In the genomic region with DNA sequence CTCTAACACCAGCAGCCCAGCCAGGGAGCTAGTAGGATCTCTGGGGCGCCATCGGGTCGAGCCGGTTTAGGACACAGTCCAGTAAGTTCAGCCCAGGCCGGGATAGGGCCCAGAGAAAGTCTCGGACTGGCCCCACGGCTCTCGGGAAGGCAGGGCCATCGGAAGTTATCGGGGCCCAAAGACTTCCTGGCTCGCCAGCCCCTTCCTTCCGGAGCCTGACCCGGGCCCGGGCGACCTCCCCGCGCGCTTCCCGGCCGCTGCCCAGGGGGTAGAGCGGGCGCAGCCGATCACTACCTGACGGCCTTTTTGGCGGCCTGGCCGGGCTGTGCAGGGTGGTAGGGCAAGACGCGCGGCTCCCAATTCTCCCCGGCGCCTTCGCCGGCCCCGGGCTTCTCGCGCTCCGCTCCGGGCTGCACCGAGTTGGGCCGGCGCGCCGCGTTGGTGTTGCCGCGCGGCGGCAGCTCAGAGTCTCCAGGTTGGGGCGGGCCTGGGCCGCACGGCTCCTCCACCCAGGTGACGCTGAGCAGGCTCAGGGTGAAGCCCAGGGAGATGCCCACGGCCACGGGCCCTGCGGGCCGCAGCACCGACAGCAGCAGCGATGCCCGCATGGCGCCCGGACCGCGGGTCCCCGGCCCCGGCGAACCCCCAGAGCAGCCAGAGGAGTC, we compare ENCODE assay signal across 8 cellular contexts. TPM values are rescaled to one million over a fixed set of nuclear protein-coding genes. Genes with fewer than 3 reads are reported as not detected.
DNase-seq lines count a peak whose midpoint lies in the region; ATAC-seq and TF ChIP-seq lines count a peak whose summit lies in the region.

No MANE protein-coding gene starts in this region.

- H3K27ac Mint-ChIP-seq in activated naive CD4-positive, alpha-beta T cell treated with anti-CD3 and anti-CD28 coated beads, Interleukin-2, amount 50 U/mL, for 72 hours: peak overlapping the region in 1 of 2 donors; percentile 75

- H3K9me3 ChIP-seq in sigmoid colon: no peaks in the 10 kb centered on the region

- TF ChIP-seq EP300 in sigmoid colon (IDR thresholded peaks at IDR 0.05): no peak

- H3K36me3 ChIP-seq in sigmoid colon: peaks cover 6 to 30% (median 15%) of the 10 kb centered on the region in 4 donors

- H3K9me3 Mint-ChIP-seq in activated naive CD4-positive, alpha-beta T cell treated with anti-CD3 and anti-CD28 coated beads, Interleukin-2, amount 50 U/mL, for 72 hours: no peaks in the 10 kb centered on the region

- peaks cover 0 to 38% (median 30%) of the 10 kb centered on the region in 4 donors for H3K4me1 ChIP-seq in sigmoid colon

- no peak for TF ChIP-seq CTCF in sigmoid colon (IDR thresholded peaks at IDR 0.05)

- H3K27me3 ChIP-seq in sigmoid colon: no peaks in the 10 kb centered on the region

- peak overlapping the region; percentile 90 to 97 (median 92) for H3K27ac ChIP-seq in sigmoid colon

- no peak for TF ChIP-seq POLR2A in sigmoid colon (IDR thresholded peaks at IDR 0.05)

- peak overlapping the region; percentile 47 to 92 (median 74) for H3K4me3 ChIP-seq in sigmoid colon

- 0% methylated on average over 66 of the region's 66 CpGs for WGBS in sigmoid colon, 2 donors

- DNase-seq in NCI-H345 (lab: John Stamatoyannopoulos, UW) (peak; percentile 66), NCI-H345 treated with DMSO at 0.1 percent for 48 hours (lab: John Stamatoyannopoulos, UW; ENCODE audit: unreplicated experiment) (no peak), HT-29 (ENCODE audit: low spot score) (peak; percentile 48), left ventricle myocardium superior (no peak), sigmoid colon (no peak)
- DNase-seq in activated naive CD4-positive, alpha-beta T cell treated with anti-CD3 and anti-CD28 coated beads, Interleukin-2, amount 50 U/mL, for 72 hours (ENCODE audit: low spot score in 2 of 2): peak in 1 of 2 donors; percentile 65
- DNase-seq in activated effector memory CD4-positive, alpha-beta T cell treated with Interleukin-2 at 50 U/mL for 16 hours: no peak

- peaks cover 0 to 7% of the 10 kb centered on the region in 2 donors for H3K36me3 Mint-ChIP-seq in activated naive CD4-positive, alpha-beta T cell treated with anti-CD3 and anti-CD28 coated beads, Interleukin-2, amount 50 U/mL, for 72 hours

- intact Hi-C loops in left ventricle myocardium superior (cut with micrococcal nuclease): no loop called here
- intact Hi-C loops in sigmoid colon (cut with DNase I): loop anchor here (2.0 to 10.0 kb wide), 3 partner anchors 146 to 248 kb away; no protein-coding TSS in a partner anchor

- ATAC-seq in GM21515 (IDR thresholded peaks at IDR 0.05; ENCODE audit: unreplicated experiment) (peak; percentile 36), left ventricle myocardium superior (peak; percentile 45)
- ATAC-seq in activated naive CD4-positive, alpha-beta T cell treated with anti-CD3 and anti-CD28 coated beads, Interleukin-2, amount 50 U/mL, for 72 hours: peak; percentile 43 to 46

RNA-seq across cellular contexts. Expression of gene CHPF, which starts 0.5 kb away (rescaled TPM):
- total RNA-seq in HT-29 (2014; rRNA removed; shearing (Covaris generic)): 70.1 and 75.4 TPM in 2 replicates
- 10 to 100 TPM; 13.2 to 16.7 TPM for total RNA-seq in activated naive CD4-positive, alpha-beta T cell treated with anti-CD3 and anti-CD28 coated beads, Interleukin-2, amount 50 U/mL, for 72 hours
- total RNA-seq in left ventricle myocardium superior: 93.1 TPM
- total RNA-seq in sigmoid colon: 10 to 100 TPM; 12.5 to 39.1 (median 23.5) TPM
- polyA plus RNA-seq in sigmoid colon: 10 to 100 TPM in 1 of 3 donors, 1 to 10 TPM in 2; 5.5 to 37.3 (median 6.6) TPM

RNA-seq across cellular contexts. Expression of gene TMEM198, which starts 0.8 kb away (rescaled TPM):
- total RNA-seq in HT-29 (2014; rRNA removed; shearing (Covaris generic)): 5.2 and 5.6 TPM in 2 replicates
- total RNA-seq in activated naive CD4-positive, alpha-beta T cell treated with anti-CD3 and anti-CD28 coated beads, Interleukin-2, amount 50 U/mL, for 72 hours: 1 to 10 TPM; 1.8 to 6.1 TPM
- 1.7 TPM for total RNA-seq in left ventricle myocardium superior
- 1 to 10 TPM in 3 of 4 donors, under 1 TPM in 1; 0.71 to 3.0 (median 1.6) TPM for total RNA-seq in sigmoid colon
- 1 to 10 TPM in 2 of 3 donors, not detected in 1; 1.2 to 3.9 TPM for polyA plus RNA-seq in sigmoid colon

RNA-seq across cellular contexts. Expression of gene OBSL1, which starts 28.3 kb away (rescaled TPM):
- 0.86 and 1.3 TPM in 2 replicates for total RNA-seq in HT-29 (2014; rRNA removed; shearing (Covaris generic))
- total RNA-seq in activated naive CD4-positive, alpha-beta T cell treated with anti-CD3 and anti-CD28 coated beads, Interleukin-2, amount 50 U/mL, for 72 hours: 1 to 10 TPM; 1.9 to 8.9 TPM
- total RNA-seq in left ventricle myocardium superior (190 TPM), sigmoid colon (10 to 100 TPM; 34.6 to 83.6 (median 53.3) TPM)
- 10 to 100 TPM in 1 of 3 donors, 1 to 10 TPM in 2; 2.8 to 15.6 (median 7.8) TPM for polyA plus RNA-seq in sigmoid colon

RNA-seq across cellular contexts. Expression of gene ASIC4, which starts 28.8 kb away (rescaled TPM):
- 0.08 TPM in 1 of 2 replicates, not detected in the other for total RNA-seq in HT-29 (2014; rRNA removed; shearing (Covaris generic))
- under 1 TPM; 0.16 to 0.98 TPM for total RNA-seq in activated naive CD4-positive, alpha-beta T cell treated with anti-CD3 and anti-CD28 coated beads, Interleukin-2, amount 50 U/mL, for 72 hours
- total RNA-seq in left ventricle myocardium superior (not detected), sigmoid colon (under 1 TPM in 1 of 4 donors, not detected in 3; under 0.01 TPM)
- polyA plus RNA-seq in sigmoid colon: under 1 TPM in 1 of 3 donors, not detected in 2; 0.07 TPM

RNA-seq across cellular contexts. Expression of gene INHA, which starts 29.0 kb away (rescaled TPM):
- not detected in 2 replicates for total RNA-seq in HT-29 (2014; rRNA removed; shearing (Covaris generic))
- under 1 TPM in 1 of 2 donors, not detected in 1; 0.23 TPM for total RNA-seq in activated naive CD4-positive, alpha-beta T cell treated with anti-CD3 and anti-CD28 coated beads, Interleukin-2, amount 50 U/mL, for 72 hours
- 1.5 TPM for total RNA-seq in left ventricle myocardium superior
- total RNA-seq in sigmoid colon: under 1 TPM in 2 of 4 donors, not detected in 2; 0.33 to 0.36 TPM
- under 1 TPM in 2 of 3 donors, not detected in 1; 0.31 to 0.46 TPM for polyA plus RNA-seq in sigmoid colon

Comparison
In these comparisons a context has a peak if more than half of its experiments do, and no peak if none do; other contexts are left out.
1. DNase-seq: peak in NCI-H345 (single experiment) and HT-29 (single experiment); none in NCI-H345 treated with DMSO at 0.1 percent for 48 hours (single experiment), left ventricle myocardium superior (single experiment), sigmoid colon (single experiment) and activated effector memory CD4-positive, alpha-beta T cell treated with Interleukin-2 at 50 U/mL for 16 hours (single experiment).
2. Peak in every context shown above with its lines, with median percentiles within 50 percentile points of each other: ATAC-seq.